In genomic region chr21:33479679-33480480, GRCh38 we compare ENCODE assay signal across 1 cellular context.
TF ChIP-seq lines count a peak whose summit lies in the region.

Gene TMEM50B (minus strand): TSS chr21:33479974. CDS start chr21:33468885, 11,089 bp downstream.

TF ChIP-seq in HepG2, 621 proteins besides CTCF, POLR2A, EP300 and RAD21 (continued from another document and continues in another):
- TF ChIP-seq, protein P1, sequence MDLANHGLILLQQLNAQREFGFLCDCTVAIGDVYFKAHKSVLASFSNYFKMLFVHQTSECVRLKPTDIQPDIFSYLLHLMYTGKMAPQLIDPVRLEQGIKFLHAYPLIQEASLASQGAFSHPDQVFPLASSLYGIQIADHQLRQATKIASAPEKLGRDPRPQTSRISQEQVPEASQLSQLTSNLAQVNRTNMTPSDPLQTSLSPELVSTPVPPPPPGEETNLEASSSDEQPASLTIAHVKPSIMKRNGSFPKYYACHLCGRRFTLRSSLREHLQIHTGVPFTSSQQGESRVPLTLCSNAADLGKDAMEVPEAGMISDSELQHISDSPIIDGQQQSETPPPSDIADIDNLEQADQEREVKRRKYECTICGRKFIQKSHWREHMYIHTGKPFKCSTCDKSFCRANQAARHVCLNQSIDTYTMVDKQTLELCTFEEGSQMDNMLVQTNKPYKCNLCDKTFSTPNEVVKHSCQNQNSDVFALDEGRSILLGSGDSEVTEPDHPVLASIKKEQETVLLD (CRISPR knock-in tag; IDR thresholded peaks at IDR 0.05; ENCODE audit: low read depth) = peak; percentile 91
- no peak for TF ChIP-seq RBAK (CRISPR knock-in tag; IDR thresholded peaks at IDR 0.05)
- TF ChIP-seq DNMT1 (CRISPR knock-in tag; IDR thresholded peaks at IDR 0.05) = no peak
- TF ChIP-seq ZNF605 (CRISPR knock-in tag; IDR thresholded peaks at IDR 0.05) = no peak; the same call in 1 of the 2 replicates
- no peak for TF ChIP-seq ZNF329 (CRISPR knock-in tag; IDR thresholded peaks at IDR 0.05; ENCODE audit: low read depth)
- no peak for TF ChIP-seq EED (CRISPR knock-in tag; IDR thresholded peaks at IDR 0.05)
- TF ChIP-seq ZNF703 (CRISPR knock-in tag; IDR thresholded peaks at IDR 0.05; ENCODE audit: borderline replicate concordance) = no peak
- peak; percentile 72; the same call in 1 of the 2 replicates for TF ChIP-seq NFYB (CRISPR knock-in tag; IDR thresholded peaks at IDR 0.05)
- no peak for TF ChIP-seq TSC22D2 (CRISPR knock-in tag; IDR thresholded peaks at IDR 0.05; ENCODE audit: borderline replicate concordance)
- no peak; the same call in 1 of the 2 replicates for TF ChIP-seq ZNF280B (CRISPR knock-in tag; IDR thresholded peaks at IDR 0.05; ENCODE audit: borderline replicate concordance)
- TF ChIP-seq SOX6 (IDR thresholded peaks at IDR 0.05) = no peak
- TF ChIP-seq SOX6 (CRISPR knock-in tag; IDR thresholded peaks at IDR 0.05) = no peak; the same call in 1 of the 2 replicates
- TF ChIP-seq ZNF10 (CRISPR knock-in tag; IDR thresholded peaks at IDR 0.05; ENCODE audit: borderline replicate concordance, low read depth) = no peak
- TF ChIP-seq SP140L (CRISPR knock-in tag; IDR thresholded peaks at IDR 0.05; ENCODE audit: borderline replicate concordance) = no peak
- TF ChIP-seq NCOA2 (CRISPR knock-in tag; IDR thresholded peaks at IDR 0.05) = no peak
- TF ChIP-seq ZBTB1 (CRISPR knock-in tag; IDR thresholded peaks at IDR 0.05; ENCODE audit: borderline replicate concordance) = no peak
- peak; percentile 56 for TF ChIP-seq MAX (IDR thresholded peaks at IDR 0.05)
- TF ChIP-seq KLF6 (CRISPR knock-in tag; IDR thresholded peaks at IDR 0.05) = peak; percentile 48; the same call in 1 of the 2 replicates
- TF ChIP-seq THYN1 (CRISPR knock-in tag; IDR thresholded peaks at IDR 0.05; ENCODE audit: borderline replicate concordance, low read depth) = no peak
- TF ChIP-seq, protein P2, sequence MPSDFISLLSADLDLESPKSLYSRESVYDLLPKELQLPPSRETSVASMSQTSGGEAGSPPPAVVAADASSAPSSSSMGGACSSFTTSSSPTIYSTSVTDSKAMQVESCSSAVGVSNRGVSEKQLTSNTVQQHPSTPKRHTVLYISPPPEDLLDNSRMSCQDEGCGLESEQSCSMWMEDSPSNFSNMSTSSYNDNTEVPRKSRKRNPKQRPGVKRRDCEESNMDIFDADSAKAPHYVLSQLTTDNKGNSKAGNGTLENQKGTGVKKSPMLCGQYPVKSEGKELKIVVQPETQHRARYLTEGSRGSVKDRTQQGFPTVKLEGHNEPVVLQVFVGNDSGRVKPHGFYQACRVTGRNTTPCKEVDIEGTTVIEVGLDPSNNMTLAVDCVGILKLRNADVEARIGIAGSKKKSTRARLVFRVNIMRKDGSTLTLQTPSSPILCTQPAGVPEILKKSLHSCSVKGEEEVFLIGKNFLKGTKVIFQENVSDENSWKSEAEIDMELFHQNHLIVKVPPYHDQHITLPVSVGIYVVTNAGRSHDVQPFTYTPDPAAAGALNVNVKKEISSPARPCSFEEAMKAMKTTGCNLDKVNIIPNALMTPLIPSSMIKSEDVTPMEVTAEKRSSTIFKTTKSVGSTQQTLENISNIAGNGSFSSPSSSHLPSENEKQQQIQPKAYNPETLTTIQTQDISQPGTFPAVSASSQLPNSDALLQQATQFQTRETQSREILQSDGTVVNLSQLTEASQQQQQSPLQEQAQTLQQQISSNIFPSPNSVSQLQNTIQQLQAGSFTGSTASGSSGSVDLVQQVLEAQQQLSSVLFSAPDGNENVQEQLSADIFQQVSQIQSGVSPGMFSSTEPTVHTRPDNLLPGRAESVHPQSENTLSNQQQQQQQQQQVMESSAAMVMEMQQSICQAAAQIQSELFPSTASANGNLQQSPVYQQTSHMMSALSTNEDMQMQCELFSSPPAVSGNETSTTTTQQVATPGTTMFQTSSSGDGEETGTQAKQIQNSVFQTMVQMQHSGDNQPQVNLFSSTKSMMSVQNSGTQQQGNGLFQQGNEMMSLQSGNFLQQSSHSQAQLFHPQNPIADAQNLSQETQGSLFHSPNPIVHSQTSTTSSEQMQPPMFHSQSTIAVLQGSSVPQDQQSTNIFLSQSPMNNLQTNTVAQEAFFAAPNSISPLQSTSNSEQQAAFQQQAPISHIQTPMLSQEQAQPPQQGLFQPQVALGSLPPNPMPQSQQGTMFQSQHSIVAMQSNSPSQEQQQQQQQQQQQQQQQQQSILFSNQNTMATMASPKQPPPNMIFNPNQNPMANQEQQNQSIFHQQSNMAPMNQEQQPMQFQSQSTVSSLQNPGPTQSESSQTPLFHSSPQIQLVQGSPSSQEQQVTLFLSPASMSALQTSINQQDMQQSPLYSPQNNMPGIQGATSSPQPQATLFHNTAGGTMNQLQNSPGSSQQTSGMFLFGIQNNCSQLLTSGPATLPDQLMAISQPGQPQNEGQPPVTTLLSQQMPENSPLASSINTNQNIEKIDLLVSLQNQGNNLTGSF (CRISPR knock-in tag; IDR thresholded peaks at IDR 0.05) = peak; percentile 23; the same call in 1 of the 2 replicates
- TF ChIP-seq, protein P3, sequence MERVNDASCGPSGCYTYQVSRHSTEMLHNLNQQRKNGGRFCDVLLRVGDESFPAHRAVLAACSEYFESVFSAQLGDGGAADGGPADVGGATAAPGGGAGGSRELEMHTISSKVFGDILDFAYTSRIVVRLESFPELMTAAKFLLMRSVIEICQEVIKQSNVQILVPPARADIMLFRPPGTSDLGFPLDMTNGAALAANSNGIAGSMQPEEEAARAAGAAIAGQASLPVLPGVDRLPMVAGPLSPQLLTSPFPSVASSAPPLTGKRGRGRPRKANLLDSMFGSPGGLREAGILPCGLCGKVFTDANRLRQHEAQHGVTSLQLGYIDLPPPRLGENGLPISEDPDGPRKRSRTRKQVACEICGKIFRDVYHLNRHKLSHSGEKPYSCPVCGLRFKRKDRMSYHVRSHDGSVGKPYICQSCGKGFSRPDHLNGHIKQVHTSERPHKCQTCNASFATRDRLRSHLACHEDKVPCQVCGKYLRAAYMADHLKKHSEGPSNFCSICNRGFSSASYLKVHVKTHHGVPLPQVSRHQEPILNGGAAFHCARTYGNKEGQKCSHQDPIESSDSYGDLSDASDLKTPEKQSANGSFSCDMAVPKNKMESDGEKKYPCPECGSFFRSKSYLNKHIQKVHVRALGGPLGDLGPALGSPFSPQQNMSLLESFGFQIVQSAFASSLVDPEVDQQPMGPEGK (CRISPR knock-in tag; IDR thresholded peaks at IDR 0.05) = no peak
- TF ChIP-seq, protein P4, sequence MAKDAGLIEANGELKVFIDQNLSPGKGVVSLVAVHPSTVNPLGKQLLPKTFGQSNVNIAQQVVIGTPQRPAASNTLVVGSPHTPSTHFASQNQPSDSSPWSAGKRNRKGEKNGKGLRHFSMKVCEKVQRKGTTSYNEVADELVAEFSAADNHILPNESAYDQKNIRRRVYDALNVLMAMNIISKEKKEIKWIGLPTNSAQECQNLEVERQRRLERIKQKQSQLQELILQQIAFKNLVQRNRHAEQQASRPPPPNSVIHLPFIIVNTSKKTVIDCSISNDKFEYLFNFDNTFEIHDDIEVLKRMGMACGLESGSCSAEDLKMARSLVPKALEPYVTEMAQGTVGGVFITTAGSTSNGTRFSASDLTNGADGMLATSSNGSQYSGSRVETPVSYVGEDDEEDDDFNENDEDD (CRISPR knock-in tag; IDR thresholded peaks at IDR 0.05; ENCODE audit: borderline replicate concordance) = no peak
- TF ChIP-seq, protein P5, sequence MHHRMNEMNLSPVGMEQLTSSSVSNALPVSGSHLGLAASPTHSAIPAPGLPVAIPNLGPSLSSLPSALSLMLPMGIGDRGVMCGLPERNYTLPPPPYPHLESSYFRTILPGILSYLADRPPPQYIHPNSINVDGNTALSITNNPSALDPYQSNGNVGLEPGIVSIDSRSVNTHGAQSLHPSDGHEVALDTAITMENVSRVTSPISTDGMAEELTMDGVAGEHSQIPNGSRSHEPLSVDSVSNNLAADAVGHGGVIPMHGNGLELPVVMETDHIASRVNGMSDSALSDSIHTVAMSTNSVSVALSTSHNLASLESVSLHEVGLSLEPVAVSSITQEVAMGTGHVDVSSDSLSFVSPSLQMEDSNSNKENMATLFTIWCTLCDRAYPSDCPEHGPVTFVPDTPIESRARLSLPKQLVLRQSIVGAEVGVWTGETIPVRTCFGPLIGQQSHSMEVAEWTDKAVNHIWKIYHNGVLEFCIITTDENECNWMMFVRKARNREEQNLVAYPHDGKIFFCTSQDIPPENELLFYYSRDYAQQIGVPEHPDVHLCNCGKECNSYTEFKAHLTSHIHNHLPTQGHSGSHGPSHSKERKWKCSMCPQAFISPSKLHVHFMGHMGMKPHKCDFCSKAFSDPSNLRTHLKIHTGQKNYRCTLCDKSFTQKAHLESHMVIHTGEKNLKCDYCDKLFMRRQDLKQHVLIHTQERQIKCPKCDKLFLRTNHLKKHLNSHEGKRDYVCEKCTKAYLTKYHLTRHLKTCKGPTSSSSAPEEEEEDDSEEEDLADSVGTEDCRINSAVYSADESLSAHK (CRISPR knock-in tag; IDR thresholded peaks at IDR 0.05; ENCODE audit: borderline replicate concordance) = no peak
- TF ChIP-seq ZNF709 (CRISPR knock-in tag; IDR thresholded peaks at IDR 0.05) = 0 out of 2 replicates have a peak, but pooled peaks have one; percentile 3
- no peak for TF ChIP-seq ZNF569 (CRISPR knock-in tag; IDR thresholded peaks at IDR 0.05; ENCODE audit: borderline replicate concordance)
- peak; percentile 15; the same call in 1 of the 2 replicates for TF ChIP-seq ZNF317 (CRISPR knock-in tag; IDR thresholded peaks at IDR 0.05)
- TF ChIP-seq GFI1 (CRISPR knock-in tag; IDR thresholded peaks at IDR 0.05; ENCODE audit: borderline replicate concordance) = 0 out of 2 replicates have a peak, but pooled peaks have one; percentile 30
- TF ChIP-seq ARNT2 (CRISPR knock-in tag; IDR thresholded peaks at IDR 0.05; ENCODE audit: low read depth) = 0 out of 2 replicates have a peak, but pooled peaks have one; percentile 16
- TF ChIP-seq NR3C1 (CRISPR knock-in tag; IDR thresholded peaks at IDR 0.05) = no peak
- TF ChIP-seq, protein P6, sequence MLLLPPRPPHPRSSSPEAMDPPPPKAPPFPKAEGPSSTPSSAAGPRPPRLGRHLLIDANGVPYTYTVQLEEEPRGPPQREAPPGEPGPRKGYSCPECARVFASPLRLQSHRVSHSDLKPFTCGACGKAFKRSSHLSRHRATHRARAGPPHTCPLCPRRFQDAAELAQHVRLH (CRISPR knock-in tag; IDR thresholded peaks at IDR 0.05; ENCODE audit: borderline replicate concordance, low read depth) = peak; percentile 76
- peak; percentile 32; the same call in 1 of the 2 replicates for TF ChIP-seq ZHX2 (IDR thresholded peaks at IDR 0.05; ENCODE audit: low read depth)
- TF ChIP-seq ZHX2 (CRISPR knock-in tag; IDR thresholded peaks at IDR 0.05; ENCODE audit: borderline replicate concordance) = peak; percentile 77; the same call in 1 of the 2 replicates
- TF ChIP-seq CEBPG (CRISPR knock-in tag; IDR thresholded peaks at IDR 0.05) = no peak
